In genomic region chr18:47809420-47809819, GRCh38 we compare ENCODE assay signal across 18 cellular contexts.
DNase-seq lines count a peak whose midpoint lies in the region; ATAC-seq and TF ChIP-seq lines count a peak whose summit lies in the region.
"Had no signal": no experiment of that assay in that cellular context is flagged by ENCODE, and none has a peak within 500 bp of the region (broad histone marks: within the 10 kb centered on the region; RNA-seq: fewer than 3 reads in every experiment).

No MANE protein-coding gene starts in this region.

- H3K4me3 Mint-ChIP-seq in stimulated activated memory B cell treated with anti-CD40 and anti-IgM and Interleukin-4, amounts not matched to agents 10 μg/mL and 1 μg/mL and 100 μg/mL, for 72 hours = no peak overlapping the region

- intact Hi-C loops in adrenal gland (cut with DNase I) = no loop called here

- H3K4me3 ChIP-seq in BE2C (ENCODE audit: low read depth, low read length) (no peak overlapping the region), adrenal gland (no peak overlapping the region)
- H3K4me3 ChIP-seq: SJCRH30 had no signal

- no peaks in the 10 kb centered on the region for H3K27me3 ChIP-seq in BE2C
- H3K27me3 ChIP-seq in adrenal gland = no peaks in the 10 kb centered on the region
- H3K27me3 ChIP-seq: SJCRH30 had no signal

- WGBS in adrenal gland, 4 donors = 59 to 70% (median 61%) methylated on average over 3 of the region's 3 CpGs

- H3K4me1 Mint-ChIP-seq in stimulated activated memory B cell treated with anti-CD40 and anti-IgM and Interleukin-4, amounts not matched to agents 10 μg/mL and 1 μg/mL and 100 μg/mL, for 72 hours = no peaks in the 10 kb centered on the region

- H3K4me1 ChIP-seq in BE2C = no peaks in the 10 kb centered on the region
- H3K4me1 ChIP-seq in adrenal gland (replicated peaks in 1 of 2) = no peaks in the 10 kb centered on the region
- H3K4me1 ChIP-seq: SJCRH30 had no signal

- H3K9me3 ChIP-seq in BE2C (no peaks in the 10 kb centered on the region), adrenal gland (replicated peaks in 1 of 3) (no peaks in the 10 kb centered on the region)
- H3K9me3 ChIP-seq: SJCRH30 had no signal

- no peaks in the 10 kb centered on the region for H3K36me3 ChIP-seq in BE2C
- no peaks in the 10 kb centered on the region for H3K36me3 ChIP-seq in adrenal gland (replicated peaks in 1 of 2)
- H3K36me3 ChIP-seq: SJCRH30 had no signal

- DNase-seq in BE2C = peak; percentile 28
- peak; percentile 44 for DNase-seq in DMS79 (lab: John Stamatoyannopoulos, UW)
- DNase-seq in NCI-H2171 treated with DMSO at 0.1 percent for 48 hours (lab: John Stamatoyannopoulos, UW) = peak; percentile 73
- peak; percentile 46 for DNase-seq in amniotic epithelial cell (ENCODE audit: low read depth)
- DNase-seq in adrenal gland = no peak
- DNase-seq in NCI-H526 (lab: John Stamatoyannopoulos, UW) = no peak
- DNase-seq: ACHN, AML-193, COR-L47, DMS53, MV-4-11, NCI-H2081 treated with DMSO at 0.1 percent for 48 hours, NCI-H510A, SJCRH30, SW 1271 had no signal

- peaks cover 9% of the 10 kb centered on the region for H3K36me3 Mint-ChIP-seq in stimulated activated memory B cell treated with anti-CD40 and anti-IgM and Interleukin-4, amounts not matched to agents 10 μg/mL and 1 μg/mL and 100 μg/mL, for 72 hours

- no peak for TF ChIP-seq POLR2A in adrenal gland (IDR thresholded peaks at IDR 0.05)

- TF ChIP-seq CTCF in BE2C (IDR thresholded peaks at IDR 0.05; ENCODE audit: low read depth, low read length) = no peak
- TF ChIP-seq CTCF in adrenal gland (IDR thresholded peaks at IDR 0.05) = no peak

- ATAC-seq in stimulated activated memory B cell treated with anti-CD40 and anti-IgM and Interleukin-4, amounts not matched to agents 10 μg/mL and 1 μg/mL and 100 μg/mL, for 72 hours = no peak
- no peak for ATAC-seq in HG03097 (IDR thresholded peaks at IDR 0.05; ENCODE audit: low FRiP score, unreplicated experiment)

- no peak overlapping the region for H3K27ac ChIP-seq in adrenal gland
- H3K27ac ChIP-seq: RWPE1, SJCRH30 had no signal

- no peak overlapping the region for H3K27ac Mint-ChIP-seq in stimulated activated memory B cell treated with anti-CD40 and anti-IgM and Interleukin-4, amounts not matched to agents 10 μg/mL and 1 μg/mL and 100 μg/mL, for 72 hours

- H3K27me3 Mint-ChIP-seq in stimulated activated memory B cell treated with anti-CD40 and anti-IgM and Interleukin-4, amounts not matched to agents 10 μg/mL and 1 μg/mL and 100 μg/mL, for 72 hours = peaks cover 10% of the 10 kb centered on the region

- H3K9me3 Mint-ChIP-seq in stimulated activated memory B cell treated with anti-CD40 and anti-IgM and Interleukin-4, amounts not matched to agents 10 μg/mL and 1 μg/mL and 100 μg/mL, for 72 hours = peaks cover 11% of the 10 kb centered on the region

Comparison
In these comparisons a context has a peak if more than half of its experiments do, and no peak if none do; other contexts are left out.
1. DNase-seq: peak in BE2C (single experiment), DMS79 (single experiment), NCI-H2171 treated with DMSO at 0.1 percent for 48 hours (single experiment) and amniotic epithelial cell (single experiment); none in adrenal gland (0 of 7) and NCI-H526 (0 of 2).